Comparison of ENCODE assay signal across 1 cellular context in the genomic region with DNA sequence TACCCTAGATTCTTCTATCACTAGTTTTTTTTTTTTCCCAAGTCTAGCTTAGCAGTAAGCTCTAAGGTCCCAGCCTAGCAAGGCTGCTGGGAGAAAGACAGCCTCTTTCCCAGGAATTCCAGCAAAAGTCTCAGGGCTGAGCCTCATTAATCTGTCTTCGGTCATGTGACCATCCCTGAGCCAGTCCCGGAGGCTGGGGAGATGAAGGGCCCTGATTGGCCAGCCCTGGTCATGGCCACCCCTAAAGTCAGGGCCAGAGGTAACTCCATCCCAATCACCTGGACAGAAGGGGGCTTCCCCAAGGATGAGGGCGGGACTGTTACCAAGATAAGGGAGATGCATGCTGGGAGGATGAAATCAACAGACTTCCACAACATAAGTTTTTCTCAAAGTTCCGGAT.
TF ChIP-seq lines count a peak whose summit lies in the region.

No MANE protein-coding gene starts in this region.

TF ChIP-seq in HEK293, 187 proteins besides CTCF, POLR2A, EP300 and RAD21 (continued from another document):
- TF ChIP-seq, protein P1, sequence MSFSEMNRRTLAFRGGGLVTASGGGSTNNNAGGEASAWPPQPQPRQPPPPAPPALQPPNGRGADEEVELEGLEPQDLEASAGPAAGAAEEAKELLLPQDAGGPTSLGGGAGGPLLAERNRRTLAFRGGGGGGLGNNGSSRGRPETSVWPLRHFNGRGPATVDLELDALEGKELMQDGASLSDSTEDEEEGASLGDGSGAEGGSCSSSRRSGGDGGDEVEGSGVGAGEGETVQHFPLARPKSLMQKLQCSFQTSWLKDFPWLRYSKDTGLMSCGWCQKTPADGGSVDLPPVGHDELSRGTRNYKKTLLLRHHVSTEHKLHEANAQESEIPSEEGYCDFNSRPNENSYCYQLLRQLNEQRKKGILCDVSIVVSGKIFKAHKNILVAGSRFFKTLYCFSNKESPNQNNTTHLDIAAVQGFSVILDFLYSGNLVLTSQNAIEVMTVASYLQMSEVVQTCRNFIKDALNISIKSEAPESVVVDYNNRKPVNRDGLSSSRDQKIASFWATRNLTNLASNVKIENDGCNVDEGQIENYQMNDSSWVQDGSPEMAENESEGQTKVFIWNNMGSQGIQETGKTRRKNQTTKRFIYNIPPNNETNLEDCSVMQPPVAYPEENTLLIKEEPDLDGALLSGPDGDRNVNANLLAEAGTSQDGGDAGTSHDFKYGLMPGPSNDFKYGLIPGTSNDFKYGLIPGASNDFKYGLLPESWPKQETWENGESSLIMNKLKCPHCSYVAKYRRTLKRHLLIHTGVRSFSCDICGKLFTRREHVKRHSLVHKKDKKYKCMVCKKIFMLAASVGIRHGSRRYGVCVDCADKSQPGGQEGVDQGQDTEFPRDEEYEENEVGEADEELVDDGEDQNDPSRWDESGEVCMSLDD (tag by site-specific recombination; IDR thresholded peaks at IDR 0.05) = no peak
- peak; percentile 31; the same call in 1 of the 2 replicates for TF ChIP-seq SP3 (tag by site-specific recombination; IDR thresholded peaks at IDR 0.05)
- no peak for TF ChIP-seq ZNF677 (tag by site-specific recombination; IDR thresholded peaks at IDR 0.05)
- no peak for TF ChIP-seq KLF16 (tag by site-specific recombination; IDR thresholded peaks at IDR 0.05)
- no peak for TF ChIP-seq ZNF354C (tag by site-specific recombination; IDR thresholded peaks at IDR 0.05; ENCODE audit: borderline replicate concordance, low read depth)
- TF ChIP-seq ZNF521 (tag by site-specific recombination; IDR thresholded peaks at IDR 0.05) = no peak
TF ChIP-seq in HEK293: peak in this region for 2.
